ENCODE assay signal across 8 cellular contexts in the genomic region with DNA sequence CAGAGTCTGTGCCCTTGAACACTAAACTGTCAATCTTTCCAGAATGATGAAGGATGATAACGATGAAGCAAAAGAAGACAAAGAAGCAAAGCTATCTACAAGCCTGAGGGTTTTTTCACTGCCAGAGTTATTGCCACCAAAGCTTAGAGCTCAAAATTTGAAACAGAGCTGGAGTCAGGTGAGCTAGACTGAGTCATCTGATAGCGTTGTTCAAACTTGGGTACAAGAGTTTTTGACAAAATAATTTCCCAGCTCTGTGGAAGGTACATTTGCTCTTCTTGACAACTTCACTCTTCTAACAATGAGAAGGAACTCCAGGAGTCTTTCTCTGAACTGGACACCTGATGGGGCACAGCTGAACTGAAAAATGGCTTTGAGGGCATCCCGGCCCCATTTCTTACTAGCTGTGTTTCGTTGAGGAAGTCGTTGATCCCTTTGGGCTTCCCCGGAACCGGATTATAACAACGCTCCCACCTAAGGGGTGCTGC. TPM values are rescaled to one million over a fixed set of nuclear protein-coding genes. Genes with fewer than 3 reads are reported as not detected.
DNase-seq lines count a peak whose midpoint lies in the region; ATAC-seq and TF ChIP-seq lines count a peak whose summit lies in the region.

No MANE protein-coding gene starts in this region.

- H3K27me3 Mint-ChIP-seq in Caco-2 (ENCODE audit: insufficient read depth, unreplicated experiment), result no peaks in the 10 kb centered on the region

- TF ChIP-seq CTCF in Caco-2 (IDR thresholded peaks at IDR 0.05; ENCODE audit: insufficient read depth in 1 of 2, low read depth in 1 of 2, low read length in 1 of 2, severe bottlenecking in 1 of 2, unreplicated experiment in 1 of 2) (no peak), WI38 (IDR thresholded peaks at IDR 0.05; ENCODE audit: low read depth, low read length) (no peak)

- H3K36me3 ChIP-seq in Caco-2 (ENCODE audit: control insufficient read depth, insufficient read depth, low read length), result no peaks in the 10 kb centered on the region
- no peaks in the 10 kb centered on the region for H3K36me3 ChIP-seq in H7 (replicated peaks; ENCODE audit: control insufficient read depth, insufficient read depth, low read length)
- H3K36me3 ChIP-seq in iPS-15b (ENCODE audit: control insufficient read depth, insufficient read depth, low read length), result no peaks in the 10 kb centered on the region

- no peaks in the 10 kb centered on the region for H3K27me3 ChIP-seq in Caco-2 (replicated peaks; ENCODE audit: control insufficient read depth, insufficient read depth, low read length)
- no peaks in the 10 kb centered on the region for H3K27me3 ChIP-seq in H7 (ENCODE audit: control insufficient read depth, insufficient read depth, low read length)
- no peaks in the 10 kb centered on the region for H3K27me3 ChIP-seq in iPS-15b (ENCODE audit: control insufficient read depth, insufficient read depth, low read length)

- intact Hi-C loops in Caco-2 (cut with micrococcal nuclease; ENCODE audit: unreplicated experiment), result loop anchor here (1.0 kb wide), 1 partner anchor 18 kb away; no protein-coding TSS in a partner anchor

- H3K9me3 ChIP-seq in Caco-2 (no peaks in the 10 kb centered on the region), iPS-15b (ENCODE audit: control insufficient read depth, insufficient read depth, low read length) (no peaks in the 10 kb centered on the region)

- H3K4me1 ChIP-seq in Caco-2, result peaks cover 10% of the 10 kb centered on the region; the same call in 1 of the 2 replicates
- H3K4me1 ChIP-seq in iPS-15b (ENCODE audit: control insufficient read depth, insufficient read depth, low read length), result peaks cover 7% of the 10 kb centered on the region

- DNase-seq in Caco-2 (no peak), H7 (no peak), cerebellar nuclear complex (lab: John Stamatoyannopoulos, UW) (no peak)
- peak; percentile 50 for DNase-seq in stimulated activated CD8-positive, alpha-beta memory T cell treated with anti-CD3 and anti-CD28 coated beads, Interleukin-4, amount 100 ng/mL, for 48 hours

- peak overlapping the region; percentile 92 for H3K4me3 ChIP-seq in Caco-2 (ENCODE audit: low read depth, low read length)
- H3K4me3 ChIP-seq in H7 (ENCODE audit: insufficient read depth, low read depth, low read length), result peak overlapping the region; percentile 97
- peak overlapping the region; percentile 90 for H3K4me3 ChIP-seq in WI38 (ENCODE audit: low read depth, low read length)
- peak overlapping the region; percentile 88 for H3K4me3 ChIP-seq in iPS-15b (ENCODE audit: low read depth, low read length)

- CTCF ChIA-PET in Caco-2 (lab: Charles Lee), result interaction anchor here (0.5 to 1.1 kb wide), 2 partner anchors 13 to 1019 kb away, joined by 3 to 5 read pairs; no protein-coding TSS in a partner anchor

- H3K9ac ChIP-seq in iPS-15b (ENCODE audit: low read depth, low read length), result peak overlapping the region; percentile 87

- ATAC-seq in HG03342 (IDR thresholded peaks at IDR 0.05; ENCODE audit: unreplicated experiment) (no peak), GM19452 (IDR thresholded peaks at IDR 0.05; ENCODE audit: unreplicated experiment) (no peak)

- H3K9me3 Mint-ChIP-seq in Caco-2 (ENCODE audit: unreplicated experiment), result no peaks in the 10 kb centered on the region

- peaks cover 13% of the 10 kb centered on the region for H3K4me1 Mint-ChIP-seq in Caco-2 (ENCODE audit: low read depth, unreplicated experiment)

- H3K36me3 Mint-ChIP-seq in Caco-2 (ENCODE audit: insufficient read depth, unreplicated experiment), result peaks cover 24% of the 10 kb centered on the region

- BruUV-seq in Caco-2 (replicated peaks; lab: Mats Ljungman, UMichigan), result no TSS peak

- H3K4me3 Mint-ChIP-seq in Caco-2 (ENCODE audit: unreplicated experiment), result peak overlapping the region; percentile 98

- peak overlapping the region; percentile 100 for H3K27ac Mint-ChIP-seq in Caco-2 (ENCODE audit: unreplicated experiment)

- POLR2A ChIA-PET in Caco-2 (lab: Charles Lee), result interaction anchor here (0.6 kb wide), 1 partner anchor 1980 kb away, joined by 3 read pairs; no protein-coding TSS in a partner anchor

RNA-seq across cellular contexts. Expression of gene MCCC1, which starts 0.7 kb away (rescaled TPM):
- total RNA-seq in Caco-2 (2022), result 26.2 and 42.8 TPM in 2 replicates
- total RNA-seq in H7 (2014; rRNA removed; shearing (Covaris generic)), result 20.5 and 25.2 TPM in 2 replicates
